8 cellular contexts compared by ENCODE assay signal in genomic region chr6:56292505-56293181, GRCh38. TPM values are rescaled to one million over a fixed set of nuclear protein-coding genes. Genes with fewer than 3 reads are reported as not detected.
DNase-seq lines count a peak whose midpoint lies in the region; ATAC-seq and TF ChIP-seq lines count a peak whose summit lies in the region.

No MANE protein-coding gene starts in this region.

- intact Hi-C loops in Right ventricle myocardium inferior (cut with DNase I), result loop anchor here (1.0 to 10.0 kb wide), 4 partner anchors 255 to 1016 kb away; no protein-coding TSS in a partner anchor
- intact Hi-C loops in cardiac septum (cut with DNase I), result loop anchor here (1.0 to 10.0 kb wide), 2 partner anchors 312 to 848 kb away; no protein-coding TSS in a partner anchor
- intact Hi-C loops in naive thymus-derived CD4-positive, alpha-beta T cell (cut with micrococcal nuclease), result no loop called here

- peaks cover 0 to under 1% (median 0%) of the 10 kb centered on the region in 5 donors for H3K27me3 Mint-ChIP-seq in naive thymus-derived CD4-positive, alpha-beta T cell

- no peaks in the 10 kb centered on the region for H3K4me1 Mint-ChIP-seq in naive thymus-derived CD4-positive, alpha-beta T cell

- no peaks in the 10 kb centered on the region for H3K9me3 ChIP-seq in naive thymus-derived CD4-positive, alpha-beta T cell (ENCODE audit: control insufficient read depth in 2 of 3, low read length in 3 of 3)

- no peaks in the 10 kb centered on the region for H3K4me1 ChIP-seq in naive thymus-derived CD4-positive, alpha-beta T cell (ENCODE audit: control insufficient read depth in 2 of 2, insufficient read depth in 2 of 2, low read length in 2 of 2)

- no peak overlapping the region for H3K4me3 Mint-ChIP-seq in naive thymus-derived CD4-positive, alpha-beta T cell

- H3K27me3 ChIP-seq in naive thymus-derived CD4-positive, alpha-beta T cell (ENCODE audit: control insufficient read depth in 2 of 2, insufficient read depth in 2 of 2, low read length in 2 of 2), result no peaks in the 10 kb centered on the region

- H3K36me3 ChIP-seq in naive thymus-derived CD4-positive, alpha-beta T cell (ENCODE audit: control insufficient read depth in 2 of 3, insufficient read depth in 3 of 3, low read length in 3 of 3), result no peaks in the 10 kb centered on the region

- peak; percentile 64 for TF ChIP-seq CTCF in fibroblast of villous mesenchyme (IDR thresholded peaks at IDR 0.05; ENCODE audit: insufficient read depth, low read depth, low read length)

- no peak overlapping the region for H3K27ac Mint-ChIP-seq in naive thymus-derived CD4-positive, alpha-beta T cell

- POLR2A ChIA-PET in naive thymus-derived CD4-positive, alpha-beta T cell (lab: Charles Lee), result no interaction called here

- DNase-seq in Right ventricle myocardium inferior (ENCODE audit: missing footprints) (no peak), cardiac septum (ENCODE audit: low spot score) (no peak), NCI-H1092 treated with DMSO at 0.1 percent for 48 hours (lab: John Stamatoyannopoulos, UW) (peak; percentile 56), fibroblast of villous mesenchyme (ENCODE audit: low read depth) (peak; percentile 74), pons (ENCODE audit: low spot score) (peak; percentile 63)
- DNase-seq in naive thymus-derived CD4-positive, alpha-beta T cell, result no peak

- no peak overlapping the region for H3K4me3 ChIP-seq in fibroblast of villous mesenchyme (ENCODE audit: low read depth, low read length)
- H3K4me3 ChIP-seq in naive thymus-derived CD4-positive, alpha-beta T cell (ENCODE audit: low read length), result no peak overlapping the region

- CTCF ChIA-PET in naive thymus-derived CD4-positive, alpha-beta T cell (lab: Charles Lee), result no interaction called here

- ATAC-seq in Right ventricle myocardium inferior (peak; percentile 70), SK-N-SH treated with all-trans-retinoic acid at 6 μM for 48 hours (peak; percentile 95), GM21423 (IDR thresholded peaks at IDR 0.05; ENCODE audit: unreplicated experiment) (no peak)
- ATAC-seq in naive thymus-derived CD4-positive, alpha-beta T cell, result no peak

- no peak overlapping the region for H3K27ac ChIP-seq in naive thymus-derived CD4-positive, alpha-beta T cell (ENCODE audit: low read depth, low read length)

- H3K36me3 Mint-ChIP-seq in naive thymus-derived CD4-positive, alpha-beta T cell, result no peaks in the 10 kb centered on the region

- H3K9me3 Mint-ChIP-seq in naive thymus-derived CD4-positive, alpha-beta T cell, result peaks cover 0 to 1% (median 0%) of the 10 kb centered on the region in 11 donors

TF ChIP-seq in SK-N-SH treated with all-trans-retinoic acid at 6 μM for 48 hours, 23 proteins besides CTCF, POLR2A, EP300 and RAD21:
- TF ChIP-seq PATZ1 (CRISPR knock-in tag; IDR thresholded peaks at IDR 0.05; ENCODE audit: borderline replicate concordance) (no peak), ISL1 (CRISPR knock-in tag; IDR thresholded peaks at IDR 0.05) (no peak), ZC3H10 (CRISPR knock-in tag; IDR thresholded peaks at IDR 0.05) (no peak), BACH2 (CRISPR knock-in tag; IDR thresholded peaks at IDR 0.05; ENCODE audit: borderline replicate concordance) (no peak), ZNF565 (CRISPR knock-in tag; conservative IDR thresholded peaks at IDR 0.05; ENCODE audit: low read depth) (no peak), CSRNP3 (CRISPR knock-in tag; IDR thresholded peaks at IDR 0.05) (no peak)

RNA-seq across cellular contexts. Expression of gene COL21A1, which starts 45.3 kb away (rescaled TPM):
- 20.0 TPM for total RNA-seq in Right ventricle myocardium inferior
- total RNA-seq in cardiac septum, result 87.3 TPM
- under 0.01 and 0.64 TPM in 2 replicates for total RNA-seq in fibroblast of villous mesenchyme
- total RNA-seq in naive thymus-derived CD4-positive, alpha-beta T cell, result not detected
- polyA plus RNA-seq in naive thymus-derived CD4-positive, alpha-beta T cell, result not detected

Comparison
In these comparisons a context has a peak if more than half of its experiments do, and no peak if none do; other contexts are left out.
1. ATAC-seq: peak in Right ventricle myocardium inferior (single experiment) and SK-N-SH treated with all-trans-retinoic acid at 6 μM for 48 hours (single experiment); none in GM21423 (single experiment) and naive thymus-derived CD4-positive, alpha-beta T cell (single experiment).
2. DNase-seq: peak in NCI-H1092 treated with DMSO at 0.1 percent for 48 hours (single experiment), fibroblast of villous mesenchyme (single experiment) and pons (single experiment); none in Right ventricle myocardium inferior (single experiment), cardiac septum (single experiment) and naive thymus-derived CD4-positive, alpha-beta T cell (0 of 9).
3. RNA of gene COL21A1, which starts 45.3 kb away (total RNA-seq): 87.3 TPM in cardiac septum (single experiment) and 20.0 TPM in Right ventricle myocardium inferior (single experiment); under 0.01 to 0.64 TPM in fibroblast of villous mesenchyme and not detected in naive thymus-derived CD4-positive, alpha-beta T cell; every median in the first group is over 10 times any median in the second.
4. intact Hi-C loops: an anchor here in Right ventricle myocardium inferior (1.0 to 10.0 kb wide) and cardiac septum (1.0 to 10.0 kb wide); none called in naive thymus-derived CD4-positive, alpha-beta T cell.